In genomic region chr3:5540532-5540931, GRCh38 we compare ENCODE assay signal across 32 cellular contexts.
"Had no signal": no experiment of that assay in that cellular context is flagged by ENCODE, and none has a peak within 500 bp of the region (broad histone marks: within the 10 kb centered on the region; RNA-seq: fewer than 3 reads in every experiment).

No MANE protein-coding gene starts in this region.

- H3K4me3 ChIP-seq: adrenal gland, body of pancreas, esophagus squamous epithelium, gastroesophageal sphincter, heart right ventricle had no signal

- H3K36me3 ChIP-seq: adrenal gland, esophagus squamous epithelium, gastroesophageal sphincter, heart right ventricle had no signal

- FAIRE-seq: colon, endometrium, endothelial cell of umbilical vein had no signal

- ATAC-seq: activated CD4-positive, alpha-beta T cell treated with anti-CD3 and anti-CD28 coated beads for 36 hours; activated CD8-positive, alpha-beta memory T cell treated with anti-CD3 and anti-CD28 coated beads, Interleukin-2, amount 10 ng/mL, durations not matched to agents 7 days and 5 days; activated CD8-positive, alpha-beta T cell treated with anti-CD3 and anti-CD28 coated beads, Interleukin-2, amount 10 ng/mL, durations not matched to agents 7 days and 5 days; activated naive CD8-positive, alpha-beta T cell treated with anti-CD3 and anti-CD28 coated beads, Interleukin-2, amount 50 U/mL, for 24 hours; body of pancreas; effector memory CD8-positive, alpha-beta T cell; gastroesophageal sphincter; heart right ventricle had no signal

- H3K9me3 ChIP-seq: body of pancreas had no signal

- DNase-seq: activated CD4-positive, alpha-beta memory T cell treated with anti-CD3 and anti-CD28 coated beads for 36 hours; activated CD4-positive, alpha-beta T cell treated with anti-CD3 and anti-CD28 coated beads for 36 hours; activated CD4-positive, alpha-beta T cell treated with anti-CD3 and anti-CD28 coated beads, Interleukin-2, amount 10 ng/mL, durations not matched to agents 24 days and 14 days; activated CD4-positive, CD25-positive, alpha-beta regulatory T cell; activated CD4-positive, CD25-positive, alpha-beta regulatory T cell treated with anti-CD3 and anti-CD28 coated beads, Interleukin-2, amount 50 U/mL, for 72 hours; activated CD8-positive, alpha-beta memory T cell treated with anti-CD3 and anti-CD28 coated beads, Interleukin-2, amount 10 ng/mL, durations not matched to agents 7 days and 5 days; activated CD8-positive, alpha-beta memory T cell treated with anti-CD3 and anti-CD28 coated beads, Interleukin-2, amount 50 U/mL, for 4 hours; activated CD8-positive, alpha-beta T cell treated with anti-CD3 and anti-CD28 coated beads, Interleukin-2, amount 10 ng/mL, durations not matched to agents 7 days and 5 days; activated effector memory CD4-positive, alpha-beta T cell treated with anti-CD3 and anti-CD28 coated beads, Interleukin-2, amount 50 U/mL, for 16 hours; activated naive CD4-positive, alpha-beta T cell treated with anti-CD3 and anti-CD28 coated beads for 36 hours; activated naive CD8-positive, alpha-beta T cell treated with anti-CD3 and anti-CD28 coated beads for 36 hours; activated naive CD8-positive, alpha-beta T cell treated with anti-CD3 and anti-CD28 coated beads, Interleukin-2, amount 50 U/mL, for 24 hours; activated T-cell treated with anti-CD3 and anti-CD28 coated beads, Interleukin-2, amount 50 U/mL, for 1 hour; activated T-cell treated with anti-CD3 and anti-CD28 coated beads, Interleukin-2, amount 50 U/mL, for 48 hours; adrenal gland; amygdala; aorta; body of pancreas; caudate nucleus; cortex of kidney; dermis blood vessel endothelial cell; effector CD4-positive, alpha-beta T cell; effector memory CD8-positive, alpha-beta T cell; esophagus squamous epithelium; foreskin melanocyte; heart right ventricle; T-helper 2 cell had no signal

- H3K27me3 ChIP-seq: adrenal gland, body of pancreas, esophagus squamous epithelium, gastroesophageal sphincter, heart right ventricle had no signal

- H3K4me1 ChIP-seq: adrenal gland, body of pancreas, esophagus squamous epithelium, gastroesophageal sphincter, heart right ventricle had no signal

- H3K27ac ChIP-seq: adrenal gland, epithelial cell of prostate, esophagus squamous epithelium, gastroesophageal sphincter, heart right ventricle had no signal
